Comparison of ENCODE assay signal across 8 cellular contexts in genomic region chr17:51166987-51167931, GRCh38.
DNase-seq lines count a peak whose midpoint lies in the region; ATAC-seq and TF ChIP-seq lines count a peak whose summit lies in the region.

No MANE protein-coding gene starts in this region.

- H3K4me3 ChIP-seq in cardiac fibroblast (replicated peaks in 1 of 2; ENCODE audit: low read depth in 2 of 2, low read length in 2 of 2) = peak overlapping the region; percentile 95 to 96

- in situ Hi-C loops in GM13977 (cut with MboI; ENCODE audit: low pct_unique_long_range_greater_than_20kb, low sequenced_read_pairs, unreplicated experiment) = no loop called here

- ATAC-seq in HG02642 (IDR thresholded peaks at IDR 0.05; ENCODE audit: poor library complexity, unreplicated experiment) = peak; percentile 55

- TF ChIP-seq CTCF in GM13977 (IDR thresholded peaks at IDR 0.05; ENCODE audit: extremely low read depth, insufficient read depth, missing control alignments) (peak; percentile 80), VCaP (conservative IDR thresholded peaks at IDR 0.05) (peak; percentile 95), cardiac fibroblast (IDR thresholded peaks at IDR 0.05; ENCODE audit: low read depth, low read length) (peak; percentile 83)

- H3K27ac ChIP-seq in VCaP = peak overlapping the region; percentile 97

- peak; percentile 90 for DNase-seq in GM13977 (ENCODE audit: low spot score)
- DNase-seq in NCI-H1092 treated with DMSO at 0.1 percent for 48 hours (lab: John Stamatoyannopoulos, UW) = peak; percentile 51
- peak; percentile 42 to 46 for DNase-seq in cardiac fibroblast (ENCODE audit: low read depth in 2 of 2)
- peak; percentile 80 for DNase-seq in left kidney (ENCODE audit: low read depth, low spot score)
- DNase-seq in stimulated activated CD4-positive, alpha-beta T cell treated with anti-CD3 and anti-CD28 coated beads, Interleukin-2, amount 100 ng/mL, for 48 hours = peak; percentile 71 to 75
- no peak for DNase-seq in NCI-H2107 treated with DMSO at 0.1 percent for 48 hours (lab: John Stamatoyannopoulos, UW; ENCODE audit: unreplicated experiment)
